In genomic region chrX:110853610-110854009, GRCh38 we compare ENCODE assay signal across 8 cellular contexts. TPM values are rescaled to one million over a fixed set of nuclear protein-coding genes. Genes with fewer than 3 reads are reported as not detected.
A peak's percentile ranks its signal among the peaks of the same experiment; 100 is the strongest.
DNase-seq lines count a peak whose midpoint lies in the region; ATAC-seq, FAIRE-seq and TF ChIP-seq lines count a peak whose summit lies in the region.

No MANE protein-coding gene starts in this region.

- H3K27me3 Mint-ChIP-seq in glutamatergic neuron (ENCODE audit: unreplicated experiment) (peaks cover 2% of the 10 kb centered on the region), type B pancreatic cell (peaks cover 16% of the 10 kb centered on the region)
- H3K27me3 Mint-ChIP-seq in activated naive CD8-positive, alpha-beta T cell treated with anti-CD3 and anti-CD28 coated beads, Interleukin-2, amount 50 U/mL, for 24 hours: no peaks in the 10 kb centered on the region

- H3K4me1 ChIP-seq in OCI-LY7 (ENCODE audit: insufficient read depth, low read length, poor library complexity, severe bottlenecking): no peaks in the 10 kb centered on the region

- CTCF ChIA-PET in OCI-LY7 (lab: Charles Lee; ENCODE audit: unreplicated experiment): no interaction called here

- TF ChIP-seq CTCF in OCI-LY7 (conservative IDR thresholded peaks at IDR 0.05; ENCODE audit: low read length): 0 out of 2 replicates have a peak, but pooled peaks have one; percentile 19
- peak; percentile 21 for TF ChIP-seq CTCF in glutamatergic neuron (IDR thresholded peaks at IDR 0.05; ENCODE audit: partially characterized antibody, unreplicated experiment)
- peak; percentile 69 for TF ChIP-seq CTCF in type B pancreatic cell (conservative IDR thresholded peaks at IDR 0.05)

- no peak overlapping the region for H3K27ac ChIP-seq in OCI-LY7 (ENCODE audit: low read depth, low read length, poor library complexity, severe bottlenecking)

- H3K27ac Mint-ChIP-seq in glutamatergic neuron (ENCODE audit: unreplicated experiment): no peak overlapping the region
- H3K27ac Mint-ChIP-seq in type B pancreatic cell: no peak overlapping the region
- no peak overlapping the region for H3K27ac Mint-ChIP-seq in activated naive CD8-positive, alpha-beta T cell treated with anti-CD3 and anti-CD28 coated beads, Interleukin-2, amount 50 U/mL, for 24 hours

- FAIRE-seq in RCC 7860 (lab: Jason Lieb, UNC): no peak

- BruUV-seq in OCI-LY7 (replicated peaks; lab: Mats Ljungman, UMichigan): no TSS peak

- no peak overlapping the region for H3K4me3 Mint-ChIP-seq in glutamatergic neuron (ENCODE audit: unreplicated experiment)
- H3K4me3 Mint-ChIP-seq in type B pancreatic cell: no peak overlapping the region
- H3K4me3 Mint-ChIP-seq in activated naive CD8-positive, alpha-beta T cell treated with anti-CD3 and anti-CD28 coated beads, Interleukin-2, amount 50 U/mL, for 24 hours: no peak overlapping the region

- no peaks in the 10 kb centered on the region for H3K9me3 Mint-ChIP-seq in glutamatergic neuron (ENCODE audit: unreplicated experiment)
- no peaks in the 10 kb centered on the region for H3K9me3 Mint-ChIP-seq in type B pancreatic cell
- H3K9me3 Mint-ChIP-seq in activated naive CD8-positive, alpha-beta T cell treated with anti-CD3 and anti-CD28 coated beads, Interleukin-2, amount 50 U/mL, for 24 hours: no peaks in the 10 kb centered on the region

- no peaks in the 10 kb centered on the region for H3K79me2 ChIP-seq in OCI-LY7 (ENCODE audit: insufficient read depth, low read depth, low read length)

- H4K20me1 ChIP-seq in OCI-LY7 (ENCODE audit: insufficient read depth, low read length): no peaks in the 10 kb centered on the region

- H3K9me3 ChIP-seq in OCI-LY7 (ENCODE audit: low read length): no peaks in the 10 kb centered on the region

- H3K36me3 ChIP-seq in OCI-LY7 (ENCODE audit: insufficient read depth, low read length): no peaks in the 10 kb centered on the region

- no peak overlapping the region for H3K4me3 ChIP-seq in OCI-LY7 (ENCODE audit: low read depth, low read length, poor library complexity, severe bottlenecking)

- intact Hi-C loops in OCI-LY7 (cut with micrococcal nuclease; ENCODE audit: unreplicated experiment): no loop called here

- no peak overlapping the region for H2AFZ ChIP-seq in OCI-LY7 (ENCODE audit: low read length)

- H3K9me2 ChIP-seq in OCI-LY7 (ENCODE audit: insufficient read depth, low read length): no peaks in the 10 kb centered on the region

- ATAC-seq in HG03432 (IDR thresholded peaks at IDR 0.05; ENCODE audit: unreplicated experiment) (peak; percentile 55), HG02840 (IDR thresholded peaks at IDR 0.05; ENCODE audit: low FRiP score, unreplicated experiment) (no peak)
- no peak for ATAC-seq in activated naive CD8-positive, alpha-beta T cell treated with anti-CD3 and anti-CD28 coated beads, Interleukin-2, amount 50 U/mL, for 24 hours

- no peaks in the 10 kb centered on the region for H3K36me3 Mint-ChIP-seq in glutamatergic neuron (ENCODE audit: unreplicated experiment)
- H3K36me3 Mint-ChIP-seq in type B pancreatic cell: no peaks in the 10 kb centered on the region
- H3K36me3 Mint-ChIP-seq in activated naive CD8-positive, alpha-beta T cell treated with anti-CD3 and anti-CD28 coated beads, Interleukin-2, amount 50 U/mL, for 24 hours (ENCODE audit: low read depth): no peaks in the 10 kb centered on the region

- POLR2A ChIA-PET in OCI-LY7 (lab: Charles Lee): no interaction called here

- DNase-seq in DMS 273 treated with DMSO at 0.1 percent for 48 hours (lab: John Stamatoyannopoulos, UW): peak; percentile 3
- no peak for DNase-seq in OCI-LY7 (ENCODE audit: low spot score)
- peak; percentile 13 for DNase-seq in glutamatergic neuron
- DNase-seq in type B pancreatic cell (ENCODE audit: extremely low spot score, unreplicated experiment): no peak
- DNase-seq in RCC 7860 (ENCODE audit: low spot score): no peak
- no peak for DNase-seq in activated naive CD8-positive, alpha-beta T cell treated with anti-CD3 and anti-CD28 coated beads, Interleukin-2, amount 50 U/mL, for 24 hours

- no peak overlapping the region for H3K4me2 ChIP-seq in OCI-LY7 (ENCODE audit: low read length)

- peaks cover 7% of the 10 kb centered on the region for H3K4me1 Mint-ChIP-seq in glutamatergic neuron (ENCODE audit: low read depth, unreplicated experiment)
- peaks cover 6% of the 10 kb centered on the region for H3K4me1 Mint-ChIP-seq in type B pancreatic cell (ENCODE audit: unreplicated experiment)
- no peaks in the 10 kb centered on the region for H3K4me1 Mint-ChIP-seq in activated naive CD8-positive, alpha-beta T cell treated with anti-CD3 and anti-CD28 coated beads, Interleukin-2, amount 50 U/mL, for 24 hours

RNA-seq across cellular contexts. Expression of gene CHRDL1, which starts 58.0 kb away (rescaled TPM):
- total RNA-seq in OCI-LY7 (2014; rRNA removed; shearing (Covaris generic)): not detected in 2 replicates
- total RNA-seq in OCI-LY7 (2022) (not detected in 2 replicates), glutamatergic neuron (ENCODE audit: unreplicated experiment) (38.2 TPM), type B pancreatic cell (ENCODE audit: low replicate concordance) (0.79 and 4.3 TPM in 2 replicates)

Comparison
In these comparisons a context has a peak if more than half of its experiments do, and no peak if none do; other contexts are left out.
1. DNase-seq: peak in DMS 273 treated with DMSO at 0.1 percent for 48 hours (single experiment) and glutamatergic neuron (single experiment); none in OCI-LY7 (single experiment), type B pancreatic cell (single experiment), RCC 7860 (single experiment) and activated naive CD8-positive, alpha-beta T cell treated with anti-CD3 and anti-CD28 coated beads, Interleukin-2, amount 50 U/mL, for 24 hours (single experiment).
2. CTCF ChIP-seq: peak in every context shown above with its lines; median percentile 69 in type B pancreatic cell; 21 in glutamatergic neuron; 19 in OCI-LY7.